25 cellular contexts compared by ENCODE assay signal in the genomic region with DNA sequence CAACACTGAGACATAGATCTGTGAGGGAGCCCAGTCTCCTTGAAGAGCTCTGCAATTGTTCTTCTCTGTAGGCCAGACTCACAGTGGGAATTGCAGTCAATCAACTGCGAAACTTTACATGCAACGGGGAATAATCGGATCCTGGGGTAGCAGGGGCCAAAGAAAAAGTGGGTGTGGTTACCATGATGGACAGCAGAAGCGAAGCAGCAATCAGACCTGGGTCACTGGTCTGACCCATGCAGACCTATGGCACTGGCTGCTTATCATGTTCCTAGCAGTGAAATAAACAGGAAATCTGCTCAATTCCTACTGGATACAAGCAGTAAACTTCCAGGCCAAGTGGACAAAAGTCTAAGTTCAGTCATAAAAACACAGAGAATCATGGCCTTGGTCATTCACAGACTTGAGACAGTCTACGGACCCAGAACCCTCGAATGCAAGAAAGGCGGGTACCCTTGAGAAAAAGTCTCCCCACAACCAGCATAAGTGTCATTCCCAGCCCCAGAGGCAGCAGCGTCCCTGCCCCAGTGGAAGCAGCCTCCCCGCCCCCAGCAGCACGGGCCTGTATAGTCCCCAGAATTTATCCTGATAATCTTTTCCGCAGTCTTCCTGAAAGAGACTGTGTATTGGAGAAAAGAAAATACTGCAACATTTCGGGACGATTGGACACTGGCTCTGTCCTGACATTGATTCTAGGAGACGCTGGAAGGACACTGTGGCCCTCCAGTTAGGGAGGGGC. TPM values are rescaled to one million over a fixed set of nuclear protein-coding genes. Genes with fewer than 3 reads are reported as not detected.
DNase-seq lines count a peak whose midpoint lies in the region; ATAC-seq and TF ChIP-seq lines count a peak whose summit lies in the region.
"Had no signal": no experiment of that assay in that cellular context is flagged by ENCODE, and none has a peak within 500 bp of the region (broad histone marks: within the 10 kb centered on the region; RNA-seq: fewer than 3 reads in every experiment).

No MANE protein-coding gene starts in this region.

- TF ChIP-seq CTCF in GM23338 (conservative IDR thresholded peaks at IDR 0.05; ENCODE audit: low read depth in 2 of 2): no peak
- no peak for TF ChIP-seq CTCF in esophagus muscularis mucosa (IDR thresholded peaks at IDR 0.05)
- no peak for TF ChIP-seq CTCF in spleen (IDR thresholded peaks at IDR 0.05 in 8 of 11, conservative IDR thresholded peaks at IDR 0.05 in 3 of 11)

- H4K5ac ChIP-seq in mesendoderm (ENCODE audit: low read length): no peak overlapping the region

- no peaks in the 10 kb centered on the region for H4K20me1 ChIP-seq in GM23338 (replicated peaks; ENCODE audit: insufficient read depth)

- H2BK5ac ChIP-seq in mesendoderm (ENCODE audit: low read length): no peak overlapping the region

- peaks cover 11% of the 10 kb centered on the region; the same call in 2 of the 3 replicates for H3K4me1 Mint-ChIP-seq in GM23338

- no peaks in the 10 kb centered on the region for H3K36me3 ChIP-seq in GM23338 (ENCODE audit: insufficient read depth)
- H3K36me3 ChIP-seq in esophagus muscularis mucosa: no peaks in the 10 kb centered on the region
- H3K36me3 ChIP-seq in mesendoderm (ENCODE audit: control insufficient read depth, insufficient read depth, low read length): no peaks in the 10 kb centered on the region
- H3K36me3 ChIP-seq in spleen: no peaks in the 10 kb centered on the region
- H3K36me3 ChIP-seq: SJSA1 had no signal

- no peak overlapping the region for H2AK5ac ChIP-seq in mesendoderm (ENCODE audit: low read length)

- H2BK15ac ChIP-seq in mesendoderm (replicated peaks; ENCODE audit: low read depth): no peak overlapping the region

- peak overlapping the region; percentile 2 for H3K56ac ChIP-seq in mesendoderm (ENCODE audit: low read length)

- 85% methylated on average over 14 of the region's 14 CpGs for WGBS in esophagus muscularis mucosa
- no CpG with 5 or more reads among the region's 14 CpGs for WGBS in mesendoderm (ENCODE audit: extremely low coverage, insufficient coverage, low lambda C conversion rate)
- 74 to 89% (median 86%) methylated on average over 14 of the region's 14 CpGs for WGBS in spleen, 5 donors

- intact Hi-C loops in esophagus muscularis mucosa (cut with DNase I): no loop called here
- intact Hi-C loops in spleen (cut with DNase I; ENCODE audit: low total_unique reads): no loop called here

- no peak overlapping the region for H3K23ac ChIP-seq in mesendoderm (ENCODE audit: low read length)

- H3K4me3 ChIP-seq in GM23338: no peak overlapping the region
- H3K4me3 ChIP-seq in esophagus muscularis mucosa: no peak overlapping the region
- no peak overlapping the region for H3K4me3 ChIP-seq in mesendoderm (ENCODE audit: low read length)
- H3K4me3 ChIP-seq in spleen: no peak overlapping the region
- H3K4me3 ChIP-seq: SJSA1 had no signal

- TF ChIP-seq POLR2A in esophagus muscularis mucosa (IDR thresholded peaks at IDR 0.05; ENCODE audit: low read depth) (no peak), spleen (IDR thresholded peaks at IDR 0.05) (no peak)

- no peak overlapping the region for H3K18ac ChIP-seq in mesendoderm (ENCODE audit: low read length)

- H3K4me3 Mint-ChIP-seq in GM23338: no peak overlapping the region

- H2BK120ac ChIP-seq in mesendoderm (ENCODE audit: low read depth, low read length): no peak overlapping the region

- H3K4ac ChIP-seq in mesendoderm (ENCODE audit: low read depth, low read length): no peak overlapping the region

- H3K27ac ChIP-seq in GM23338 (ENCODE audit: low read depth): no peak overlapping the region
- no peak overlapping the region for H3K27ac ChIP-seq in esophagus muscularis mucosa (replicated peaks in 1 of 4)
- H3K27ac ChIP-seq in mesendoderm (ENCODE audit: low read depth, low read length): no peak overlapping the region
- H3K27ac ChIP-seq in spleen: no peak overlapping the region
- H3K27ac ChIP-seq: HL-60, SJSA1 had no signal

- H2AFZ ChIP-seq in GM23338: no peak overlapping the region

- no peak for DNase-seq in GM23338 (ENCODE audit: low spot score)
- DNase-seq in esophagus muscularis mucosa (ENCODE audit: extremely low spot score): peak; percentile 57
- DNase-seq in mesendoderm: no peak
- DNase-seq in spleen: peak; percentile 43
- DNase-seq in NAMALWA (ENCODE audit: low spot score): no peak
- DNase-seq in NCI-H524 (lab: John Stamatoyannopoulos, UW): no peak
- DNase-seq: Calu3, DMS79 treated with DMSO at 0.1 percent for 48 hours, GF-D8, GOT3, HCEC 1CT, Kasumi-1, NCI-H1105, NCI-H1436 treated with DMSO at 0.1 percent for 48 hours, NCI-H1930, NCI-H2107, NCI-H524 treated with DMSO at 0.1 percent for 48 hours, NCI-H774 had no signal

- no peak for TF ChIP-seq EP300 in esophagus muscularis mucosa (IDR thresholded peaks at IDR 0.05)

- H3K9ac ChIP-seq in mesendoderm (ENCODE audit: low read length): no peak overlapping the region

- H3K9me3 ChIP-seq in esophagus muscularis mucosa (peaks cover 0 to under 1% (median 0%) of the 10 kb centered on the region in 4 donors), spleen (peaks cover 0 to 13% (median under 1%) of the 10 kb centered on the region in 8 donors)
- H3K9me3 ChIP-seq: SJSA1 had no signal

- no peaks in the 10 kb centered on the region for H3K9me2 ChIP-seq in GM23338 (ENCODE audit: insufficient read depth)

- peaks cover 7% of the 10 kb centered on the region for H3K27me3 Mint-ChIP-seq in GM23338 (ENCODE audit: insufficient read depth, low read depth, poor library complexity)

- H3K79me2 ChIP-seq in GM23338 (replicated peaks; ENCODE audit: insufficient read depth) (no peaks in the 10 kb centered on the region), mesendoderm (ENCODE audit: control insufficient read depth, insufficient read depth, low read length) (no peaks in the 10 kb centered on the region)

- H3F3A ChIP-seq in GM23338 (replicated peaks; ENCODE audit: low read depth): no peaks in the 10 kb centered on the region

- H3K36me3 Mint-ChIP-seq in GM23338 (ENCODE audit: low read depth): no peaks in the 10 kb centered on the region

- H3K27me3 ChIP-seq in GM23338 (ENCODE audit: insufficient read depth) (peaks cover 8% of the 10 kb centered on the region; the same call in 1 of the 2 replicates), esophagus muscularis mucosa (peaks cover 0 to 13% (median 0%) of the 10 kb centered on the region in 4 donors), mesendoderm (ENCODE audit: insufficient read depth, low read length, poor library complexity) (no peaks in the 10 kb centered on the region), spleen (replicated peaks in 1 of 7) (peaks cover 0 to 4% (median 0%) of the 10 kb centered on the region in 7 donors)
- H3K27me3 ChIP-seq: SJSA1 had no signal

- H3K4me1 ChIP-seq in GM23338 (ENCODE audit: insufficient read depth) (no peaks in the 10 kb centered on the region; the same call in 1 of the 2 replicates), esophagus muscularis mucosa (no peaks in the 10 kb centered on the region), mesendoderm (ENCODE audit: control insufficient read depth, low read depth, low read length) (no peaks in the 10 kb centered on the region), spleen (no peaks in the 10 kb centered on the region)
- H3K4me1 ChIP-seq: SJSA1 had no signal

- H3K4me2 ChIP-seq in GM23338 (no peak overlapping the region), mesendoderm (ENCODE audit: low read length) (no peak overlapping the region)

- H4K8ac ChIP-seq in mesendoderm (ENCODE audit: low read depth, low read length): no peak overlapping the region

- peak; percentile 60 for ATAC-seq in GM23338
- ATAC-seq in HG03159 (IDR thresholded peaks at IDR 0.05; ENCODE audit: unreplicated experiment): no peak
- ATAC-seq: Right ventricle myocardium inferior had no signal

- no peaks in the 10 kb centered on the region for H3K79me1 ChIP-seq in mesendoderm (ENCODE audit: low read length)

- H3K9me3 Mint-ChIP-seq in GM23338: no peaks in the 10 kb centered on the region

- H3K27ac Mint-ChIP-seq in GM23338: no peak overlapping the region

TF ChIP-seq in GM23338, 12 proteins besides CTCF, POLR2A, EP300 and RAD21 (continues in another document):
- TF ChIP-seq ZNF331 (CRISPR knock-in tag; IDR thresholded peaks at IDR 0.05; ENCODE audit: low read depth) (no peak), EZH2 (IDR thresholded peaks at IDR 0.05; ENCODE audit: low read depth, unreplicated experiment) (no peak), CREB1 (CRISPR knock-in tag; IDR thresholded peaks at IDR 0.05; ENCODE audit: low read depth) (no peak)
- TF ChIP-seq, protein P1, sequence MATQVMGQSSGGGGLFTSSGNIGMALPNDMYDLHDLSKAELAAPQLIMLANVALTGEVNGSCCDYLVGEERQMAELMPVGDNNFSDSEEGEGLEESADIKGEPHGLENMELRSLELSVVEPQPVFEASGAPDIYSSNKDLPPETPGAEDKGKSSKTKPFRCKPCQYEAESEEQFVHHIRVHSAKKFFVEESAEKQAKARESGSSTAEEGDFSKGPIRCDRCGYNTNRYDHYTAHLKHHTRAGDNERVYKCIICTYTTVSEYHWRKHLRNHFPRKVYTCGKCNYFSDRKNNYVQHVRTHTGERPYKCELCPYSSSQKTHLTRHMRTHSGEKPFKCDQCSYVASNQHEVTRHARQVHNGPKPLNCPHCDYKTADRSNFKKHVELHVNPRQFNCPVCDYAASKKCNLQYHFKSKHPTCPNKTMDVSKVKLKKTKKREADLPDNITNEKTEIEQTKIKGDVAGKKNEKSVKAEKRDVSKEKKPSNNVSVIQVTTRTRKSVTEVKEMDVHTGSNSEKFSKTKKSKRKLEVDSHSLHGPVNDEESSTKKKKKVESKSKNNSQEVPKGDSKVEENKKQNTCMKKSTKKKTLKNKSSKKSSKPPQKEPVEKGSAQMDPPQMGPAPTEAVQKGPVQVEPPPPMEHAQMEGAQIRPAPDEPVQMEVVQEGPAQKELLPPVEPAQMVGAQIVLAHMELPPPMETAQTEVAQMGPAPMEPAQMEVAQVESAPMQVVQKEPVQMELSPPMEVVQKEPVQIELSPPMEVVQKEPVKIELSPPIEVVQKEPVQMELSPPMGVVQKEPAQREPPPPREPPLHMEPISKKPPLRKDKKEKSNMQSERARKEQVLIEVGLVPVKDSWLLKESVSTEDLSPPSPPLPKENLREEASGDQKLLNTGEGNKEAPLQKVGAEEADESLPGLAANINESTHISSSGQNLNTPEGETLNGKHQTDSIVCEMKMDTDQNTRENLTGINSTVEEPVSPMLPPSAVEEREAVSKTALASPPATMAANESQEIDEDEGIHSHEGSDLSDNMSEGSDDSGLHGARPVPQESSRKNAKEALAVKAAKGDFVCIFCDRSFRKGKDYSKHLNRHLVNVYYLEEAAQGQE (IDR thresholded peaks at IDR 0.05; ENCODE audit: unreplicated experiment): no peak

RNA-seq across cellular contexts. Expression of a gene that starts 34.6 kb away (rescaled TPM):
- 1.6 and 2.6 TPM in 2 replicates for total RNA-seq in GM23338 (2014; rRNA removed; shearing (Covaris generic))
- polyA plus RNA-seq in GM23338 (2016; fragmentation: Nextera tagmentation; extraction: Ambion mirVana) (0.57 and 0.73 TPM in 2 replicates), spleen (1 to 10 TPM in 1 of 3 donors, under 1 TPM in 2; 0.68 to 1.3 (median 0.93) TPM)
- total RNA-seq in esophagus muscularis mucosa (under 1 TPM in 3 of 4 donors, not detected in 1; 0.32 to 0.83 (median 0.42) TPM), spleen (1 to 10 TPM; 1.9 to 3.0 (median 2.3) TPM)
- polyA plus RNA-seq in mesendoderm (2013, experiment 1 of 2): 0.10 TPM
- 0.17 TPM for polyA plus RNA-seq in mesendoderm (2013, experiment 2 of 2)
- total RNA-seq: A172, Calu3, M059J, SJSA1 had no signal
- polyA plus RNA-seq: BJ had no signal

Comparison
In these comparisons a context has a peak if more than half of its experiments do, and no peak if none do; other contexts are left out.
1. DNase-seq: peak in esophagus muscularis mucosa (single experiment) and spleen (single experiment); none in GM23338 (single experiment), mesendoderm (single experiment), NAMALWA (single experiment) and NCI-H524 (0 of 2).